8 cellular contexts compared by ENCODE assay signal in the genomic region with DNA sequence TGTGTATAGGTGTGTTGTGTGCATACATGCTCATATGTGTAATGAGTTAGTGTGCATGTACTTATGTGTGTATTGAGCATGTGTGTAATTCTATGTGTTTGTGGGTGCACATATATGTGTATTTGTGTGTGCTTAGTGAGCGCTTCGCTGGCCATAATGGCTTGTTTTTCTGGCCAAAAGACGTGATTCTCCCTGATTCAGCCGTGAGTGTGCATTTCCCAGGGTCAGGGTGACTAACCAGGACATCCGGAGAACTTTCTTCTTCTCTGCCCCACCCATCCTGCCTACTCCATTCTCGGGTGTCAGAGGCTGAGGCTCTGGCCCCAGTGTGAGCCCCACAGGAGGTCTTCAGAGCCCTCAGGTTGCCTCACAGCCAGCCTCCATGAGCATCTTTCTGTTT. TPM values are rescaled to one million over a fixed set of nuclear protein-coding genes. Genes with fewer than 3 reads are reported as not detected.
DNase-seq lines count a peak whose midpoint lies in the region; ATAC-seq and TF ChIP-seq lines count a peak whose summit lies in the region.
"Not testable (repeated sequence)": the region's sequence is repeated elsewhere in the genome, so short reads cannot be mapped to it uniquely, and the experiment has no call there.

No MANE protein-coding gene starts in this region.

- WGBS in mammary epithelial cell (ENCODE audit: low coverage, missing lambda C conversion rate), result 43% methylated on average over 6 of the region's 6 CpGs

- H3K9me3 ChIP-seq in mammary epithelial cell (replicated peaks; ENCODE audit: insufficient read depth, low read length); fibroblast of lung (ENCODE audit: control insufficient read depth, insufficient read depth, low read depth, low read length): not testable (repeated sequence)

- H3K36me3 ChIP-seq in mammary epithelial cell (ENCODE audit: insufficient read depth, low read length); fibroblast of lung (ENCODE audit: control insufficient read depth, insufficient read depth, low read length): not testable (repeated sequence)

- in situ Hi-C loops in mammary epithelial cell (cut with MboI; ENCODE audit: low sequenced_read_pairs in 2 of 2), result not testable (repeated sequence)

- H3K27ac Mint-ChIP-seq in activated T-helper 17 cell treated with anti-CD3 and anti-CD28 coated beads, Interleukin-2, amount 50 U/mL, for 72 hours, result not testable (repeated sequence)

- H3K4me3 Mint-ChIP-seq in activated T-helper 17 cell treated with anti-CD3 and anti-CD28 coated beads, Interleukin-2, amount 50 U/mL, for 72 hours, result not testable (repeated sequence)

- H4K20me1 ChIP-seq in mammary epithelial cell (ENCODE audit: insufficient read depth, low read length); fibroblast of lung (ENCODE audit: control insufficient read depth, extremely low read depth, insufficient read depth, low read length): not testable (repeated sequence)

- H3K79me2 ChIP-seq in mammary epithelial cell (ENCODE audit: insufficient read depth, low read length); fibroblast of lung (ENCODE audit: control insufficient read depth, insufficient read depth, low read length): not testable (repeated sequence)

- CTCF ChIA-PET in mammary epithelial cell (lab: Charles Lee; ENCODE audit: low non-redundant PET), result not testable (repeated sequence)

- not testable (repeated sequence) for H3K4me2 ChIP-seq in mammary epithelial cell (ENCODE audit: insufficient read depth, low read depth, low read length); fibroblast of lung (ENCODE audit: extremely low read depth, insufficient read depth, low read length)

- intact Hi-C loops in mammary epithelial cell (cut with micrococcal nuclease), result not testable (repeated sequence)

- H3K9me3 Mint-ChIP-seq in activated T-helper 17 cell treated with anti-CD3 and anti-CD28 coated beads, Interleukin-2, amount 50 U/mL, for 72 hours, result not testable (repeated sequence)

- H3K36me3 Mint-ChIP-seq in activated T-helper 17 cell treated with anti-CD3 and anti-CD28 coated beads, Interleukin-2, amount 50 U/mL, for 72 hours (ENCODE audit: low read depth), result not testable (repeated sequence)

- H2AFZ ChIP-seq in mammary epithelial cell (ENCODE audit: low read depth, low read length); fibroblast of lung (ENCODE audit: low read length): not testable (repeated sequence)

- not testable (repeated sequence) for H3K27me3 ChIP-seq in mammary epithelial cell (ENCODE audit: insufficient read depth, low read length); fibroblast of lung (ENCODE audit: control insufficient read depth, insufficient read depth, low read length)

- not testable (repeated sequence) for TF ChIP-seq CTCF in mammary epithelial cell (conservative IDR thresholded peaks at IDR 0.05 in 1 of 2, IDR thresholded peaks at IDR 0.05 in 1 of 2; ENCODE audit: extremely low read depth in 1 of 2, insufficient read depth in 1 of 2, low read depth in 1 of 2, low read length in 2 of 2); fibroblast of lung (conservative IDR thresholded peaks at IDR 0.05 in 1 of 2, IDR thresholded peaks at IDR 0.05 in 1 of 2; ENCODE audit: low read depth in 1 of 2, low read length in 2 of 2)

- H3K27me3 Mint-ChIP-seq in activated T-helper 17 cell treated with anti-CD3 and anti-CD28 coated beads, Interleukin-2, amount 50 U/mL, for 72 hours, result not testable (repeated sequence)

- not testable (repeated sequence) for H3K4me1 ChIP-seq in mammary epithelial cell (ENCODE audit: insufficient read depth, low read length); fibroblast of lung (ENCODE audit: control insufficient read depth, extremely low read depth, insufficient read depth, low read length)

- BruUV-seq in mammary epithelial cell (replicated peaks; lab: Mats Ljungman, UMichigan), result not testable (repeated sequence)

- H3K4me3 ChIP-seq in mammary epithelial cell (replicated peaks in 1 of 3; ENCODE audit: insufficient read depth in 1 of 3, low read depth in 2 of 3, low read length in 3 of 3); fibroblast of lung (replicated peaks in 1 of 4; ENCODE audit: control extremely low read depth in 1 of 4, insufficient read depth in 1 of 4, low read depth in 3 of 4, low read length in 4 of 4): not testable (repeated sequence)

- H3K27ac ChIP-seq in mammary epithelial cell (ENCODE audit: insufficient read depth, low read depth, low read length); fibroblast of lung (ENCODE audit: insufficient read depth, low read length): not testable (repeated sequence)

- not testable (repeated sequence) for H3K4me1 Mint-ChIP-seq in activated T-helper 17 cell treated with anti-CD3 and anti-CD28 coated beads, Interleukin-2, amount 50 U/mL, for 72 hours

- dilution Hi-C loops in mammary epithelial cell (cut with HindIII; ENCODE audit: low sequenced_read_pairs), result not testable (repeated sequence)

- H3K9ac ChIP-seq in mammary epithelial cell (ENCODE audit: insufficient read depth, low read length); fibroblast of lung (ENCODE audit: insufficient read depth, low read length): not testable (repeated sequence)

- peak; percentile 49 for DNase-seq in A172 (ENCODE audit: low spot score)
- DNase-seq in ELR (ENCODE audit: low read depth), result peak; percentile 70
- peak; percentile 78 for DNase-seq in HT1080 (ENCODE audit: low read depth)
- peak; percentile 64 for DNase-seq in RKO (ENCODE audit: low spot score)
- DNase-seq in mammary epithelial cell, result peak; percentile 52
- DNase-seq in fibroblast of lung (ENCODE audit: low read depth in 2 of 2), result peak; percentile 6 to 38
- DNase-seq in iris pigment epithelial cell (ENCODE audit: low read depth), result peak; percentile 38

- peak; percentile 51 for ATAC-seq in activated T-helper 17 cell treated with anti-CD3 and anti-CD28 coated beads, Interleukin-2, amount 50 U/mL, for 72 hours (replicated peaks)

RNA-seq across cellular contexts. Expression of a gene that starts 25.6 kb away (rescaled TPM):
- 0.36 and 0.98 TPM in 2 replicates for total RNA-seq in A172 (2014; rRNA removed; shearing (Covaris generic))
- total RNA-seq in HT1080 (2014; rRNA removed; shearing (Covaris generic)), result 1.1 and 1.6 TPM in 2 replicates
- polyA plus RNA-seq in HT1080 (2015; cell fraction: cytosol; rRNA removed), result 1.4 and 1.5 TPM in 2 replicates
- 3.8 and 4.4 TPM in 2 replicates for polyA plus RNA-seq in HT1080 (2015; cell fraction: nucleus; rRNA removed)
- under 1 TPM; 0.37 to 0.50 TPM for total RNA-seq in activated T-helper 17 cell treated with anti-CD3 and anti-CD28 coated beads, Interleukin-2, amount 50 U/mL, for 72 hours
- total RNA-seq in mammary epithelial cell (1 to 10 TPM; 2.3 to 2.8 TPM), fibroblast of lung (1.0 and 1.3 TPM in 2 replicates)
- polyA plus RNA-seq in mammary epithelial cell (1.7 TPM), fibroblast of lung (1.1 TPM in 2 replicates)
- polyA minus RNA-seq in mammary epithelial cell (not detected), fibroblast of lung (ENCODE audit: low replicate concordance) (2.3 and 2.6 TPM in 2 replicates)
- 1.6 and 2.0 TPM in 2 replicates for polyA plus RNA-seq in fibroblast of lung (2012)

Comparison
In these comparisons a context has a peak if more than half of its experiments do, and no peak if none do; other contexts are left out.
1. DNase-seq: peak in every context shown above with its lines; median percentile 78 in HT1080; 70 in ELR; 64 in RKO; 52 in mammary epithelial cell; 49 in A172; 38 in iris pigment epithelial cell; 22 in fibroblast of lung.